In genomic region chr3:179666436-179667035, GRCh38 we compare ENCODE assay signal across 9 cellular contexts. TPM values are rescaled to one million over a fixed set of nuclear protein-coding genes. Genes with fewer than 3 reads are reported as not detected.
A peak's percentile ranks its signal among the peaks of the same experiment; 100 is the strongest.
DNase-seq lines count a peak whose midpoint lies in the region; ATAC-seq and TF ChIP-seq lines count a peak whose summit lies in the region.
"Had no signal": no experiment of that assay in that cellular context is flagged by ENCODE, and none has a peak within 500 bp of the region (broad histone marks: within the 10 kb centered on the region; RNA-seq: fewer than 3 reads in every experiment).

No MANE protein-coding gene starts in this region.

- no peak overlapping the region for H3K27ac Mint-ChIP-seq in immature natural killer cell
- no peak overlapping the region for H3K27ac Mint-ChIP-seq in activated CD4-positive, alpha-beta memory T cell treated with anti-CD3 and anti-CD28 coated beads for 36 hours
- no peak overlapping the region for H3K27ac Mint-ChIP-seq in effector memory CD8-positive, alpha-beta T cell

- H3K36me3 Mint-ChIP-seq in immature natural killer cell: no peaks in the 10 kb centered on the region
- no peaks in the 10 kb centered on the region for H3K36me3 Mint-ChIP-seq in activated CD4-positive, alpha-beta memory T cell treated with anti-CD3 and anti-CD28 coated beads for 36 hours
- peaks cover 2% of the 10 kb centered on the region for H3K36me3 Mint-ChIP-seq in effector memory CD8-positive, alpha-beta T cell (ENCODE audit: insufficient read depth)

- H3K4me3 Mint-ChIP-seq in immature natural killer cell: no peak overlapping the region
- no peak overlapping the region for H3K4me3 Mint-ChIP-seq in activated CD4-positive, alpha-beta memory T cell treated with anti-CD3 and anti-CD28 coated beads for 36 hours
- no peak overlapping the region for H3K4me3 Mint-ChIP-seq in effector memory CD8-positive, alpha-beta T cell

- no peaks in the 10 kb centered on the region; the same call in 1 of the 2 replicates for H3K36me3 ChIP-seq in MG63
- H3K36me3 ChIP-seq in WERI-Rb-1: no peaks in the 10 kb centered on the region
- no peaks in the 10 kb centered on the region for H3K36me3 ChIP-seq in heart right ventricle
- no peaks in the 10 kb centered on the region for H3K36me3 ChIP-seq in gastrocnemius medialis

- peak; percentile 68 to 89 (median 81) for ATAC-seq in heart right ventricle
- ATAC-seq in gastrocnemius medialis: peak; percentile 81 to 88
- ATAC-seq in effector memory CD8-positive, alpha-beta T cell (replicated peaks): no peak
- ATAC-seq in HG03139 (IDR thresholded peaks at IDR 0.05; ENCODE audit: unreplicated experiment): no peak

- H3K9me3 ChIP-seq in MG63 (no peaks in the 10 kb centered on the region; the same call in 1 of the 2 replicates), WERI-Rb-1 (ENCODE audit: severe bottlenecking) (no peaks in the 10 kb centered on the region), heart right ventricle (no peaks in the 10 kb centered on the region), gastrocnemius medialis (no peaks in the 10 kb centered on the region)

- in situ Hi-C loops in gastrocnemius medialis (cut with MboI; ENCODE audit: low sequenced_read_pairs in 4 of 4): no loop called here

- H3K4me3 ChIP-seq in MG63 (no peak overlapping the region), WERI-Rb-1 (ENCODE audit: low read depth, low read length) (peak overlapping the region; percentile 5; the same call in 1 of the 2 replicates), heart right ventricle (no peak overlapping the region), gastrocnemius medialis (peak overlapping the region; percentile 18 to 32 (median 24))

- H3K9me3 Mint-ChIP-seq in immature natural killer cell: no peaks in the 10 kb centered on the region
- H3K9me3 Mint-ChIP-seq in activated CD4-positive, alpha-beta memory T cell treated with anti-CD3 and anti-CD28 coated beads for 36 hours: no peaks in the 10 kb centered on the region
- no peaks in the 10 kb centered on the region for H3K9me3 Mint-ChIP-seq in effector memory CD8-positive, alpha-beta T cell

- 22 to 38% methylated on average over 8 of the region's 8 CpGs for WGBS in heart right ventricle, 2 donors

- H3K27me3 ChIP-seq in MG63: no peaks in the 10 kb centered on the region
- H3K27me3 ChIP-seq in WERI-Rb-1 (ENCODE audit: insufficient read depth, low read depth, severe bottlenecking): no peaks in the 10 kb centered on the region
- H3K27me3 ChIP-seq in heart right ventricle: no peaks in the 10 kb centered on the region
- H3K27me3 ChIP-seq in gastrocnemius medialis: no peaks in the 10 kb centered on the region

- POLR2A ChIA-PET in activated CD4-positive, alpha-beta memory T cell treated with anti-CD3 and anti-CD28 coated beads for 36 hours (lab: Charles Lee): no interaction called here

- TF ChIP-seq CTCF in WERI-Rb-1 (IDR thresholded peaks at IDR 0.05; ENCODE audit: low read depth, low read length): peak; percentile 41; the same call in 1 of the 2 replicates
- no peak for TF ChIP-seq CTCF in heart right ventricle (IDR thresholded peaks at IDR 0.05)
- no peak for TF ChIP-seq CTCF in gastrocnemius medialis (IDR thresholded peaks at IDR 0.05 in 4 of 5, conservative IDR thresholded peaks at IDR 0.05 in 1 of 5)

- H3K4me1 ChIP-seq in heart right ventricle (peaks cover 7 to 83% (median 53%) of the 10 kb centered on the region in 9 donors), gastrocnemius medialis (peaks cover 94 to 97% of the 10 kb centered on the region in 2 donors)

- peaks cover 0 to 2% of the 10 kb centered on the region in 2 donors for H3K4me1 Mint-ChIP-seq in immature natural killer cell
- H3K4me1 Mint-ChIP-seq in activated CD4-positive, alpha-beta memory T cell treated with anti-CD3 and anti-CD28 coated beads for 36 hours (ENCODE audit: low read depth): no peaks in the 10 kb centered on the region
- peaks cover 18 to 22% of the 10 kb centered on the region in 2 donors for H3K4me1 Mint-ChIP-seq in effector memory CD8-positive, alpha-beta T cell (ENCODE audit: low read depth in 2 of 2)

- peaks cover 2% of the 10 kb centered on the region in 3 donors for H3K27me3 Mint-ChIP-seq in immature natural killer cell (ENCODE audit: low read depth in 3 of 3)
- no peaks in the 10 kb centered on the region for H3K27me3 Mint-ChIP-seq in activated CD4-positive, alpha-beta memory T cell treated with anti-CD3 and anti-CD28 coated beads for 36 hours
- no peaks in the 10 kb centered on the region for H3K27me3 Mint-ChIP-seq in effector memory CD8-positive, alpha-beta T cell

- H3K27ac ChIP-seq in WERI-Rb-1 (peak overlapping the region; percentile 21; the same call in 1 of the 2 replicates), heart right ventricle (peak overlapping the region; percentile 18 to 77 (median 67)), gastrocnemius medialis (peak overlapping the region; percentile 86 to 98 (median 94))

- intact Hi-C loops in heart right ventricle (cut with DNase I) (loop anchor here in 1 of 10 donors (5.0 kb wide), 1 partner anchor 46 kb away; no protein-coding TSS in a partner anchor), gastrocnemius medialis (cut with DNase I; ENCODE audit: low total_unique reads) (loop anchor here (5.0 kb wide), 1 partner anchor 66 kb away; no protein-coding TSS in a partner anchor)
- intact Hi-C loops in activated CD4-positive, alpha-beta memory T cell treated with anti-CD3 and anti-CD28 coated beads for 36 hours (cut with micrococcal nuclease): no loop called here

- CTCF ChIA-PET in activated CD4-positive, alpha-beta memory T cell treated with anti-CD3 and anti-CD28 coated beads for 36 hours (lab: Charles Lee): interaction anchor here (0.9 kb wide), 1 partner anchor 17 kb away, joined by 3 read pairs; no protein-coding TSS in a partner anchor

- TF ChIP-seq POLR2A in gastrocnemius medialis (IDR thresholded peaks at IDR 0.05): peak in 1 of 2 donors; percentile 35

- DNase-seq in MG63 (peak; percentile 45), WERI-Rb-1 (peak; percentile 37), heart right ventricle (peak; percentile 73 to 78), gastrocnemius medialis (peak; percentile 86 to 91), immature natural killer cell (no peak)
- no peak for DNase-seq in activated CD4-positive, alpha-beta memory T cell treated with anti-CD3 and anti-CD28 coated beads for 36 hours
- no peak for DNase-seq in effector memory CD8-positive, alpha-beta T cell
- DNase-seq: NCI-H1048 had no signal

RNA-seq across cellular contexts. Expression of gene USP13, which starts 13.7 kb away (rescaled TPM):
- 9.8 and 21.0 TPM in 2 replicates for total RNA-seq in MG63 (2014; rRNA removed; shearing (Covaris generic); ENCODE audit: low replicate concordance)
- total RNA-seq in heart right ventricle (100 to 1,000 TPM; 101 to 181 (median 154) TPM), gastrocnemius medialis (100 to 1,000 TPM; 117 to 453 (median 249) TPM)
- polyA plus RNA-seq in heart right ventricle (10 to 100 TPM; 13.7 to 22.2 TPM), immature natural killer cell (1 to 10 TPM; 2.3 to 3.5 (median 2.6) TPM)
- total RNA-seq in activated CD4-positive, alpha-beta memory T cell treated with anti-CD3 and anti-CD28 coated beads for 36 hours: 10 to 100 TPM; 11.9 to 12.5 TPM

Comparison
In these comparisons a context has a peak if more than half of its experiments do, and no peak if none do; other contexts are left out.
1. DNase-seq: peak in MG63 (single experiment), WERI-Rb-1 (single experiment), heart right ventricle (2 of 2) and gastrocnemius medialis (2 of 2); none in immature natural killer cell (0 of 3), activated CD4-positive, alpha-beta memory T cell treated with anti-CD3 and anti-CD28 coated beads for 36 hours (single experiment) and effector memory CD8-positive, alpha-beta T cell (0 of 3).
2. H3K4me3 ChIP-seq: peak in WERI-Rb-1 (single experiment) and gastrocnemius medialis (4 of 4); none in MG63 (single experiment) and heart right ventricle (0 of 10).
3. H3K27ac ChIP-seq: peak in every context shown above with its lines; median percentile 94 in gastrocnemius medialis; 67 in heart right ventricle; 21 in WERI-Rb-1.
4. ATAC-seq: peak in heart right ventricle (8 of 8) and gastrocnemius medialis (2 of 2); none in effector memory CD8-positive, alpha-beta T cell (single experiment) and HG03139 (single experiment).